ENCODE assay signal across 1 cellular context in the genomic region with DNA sequence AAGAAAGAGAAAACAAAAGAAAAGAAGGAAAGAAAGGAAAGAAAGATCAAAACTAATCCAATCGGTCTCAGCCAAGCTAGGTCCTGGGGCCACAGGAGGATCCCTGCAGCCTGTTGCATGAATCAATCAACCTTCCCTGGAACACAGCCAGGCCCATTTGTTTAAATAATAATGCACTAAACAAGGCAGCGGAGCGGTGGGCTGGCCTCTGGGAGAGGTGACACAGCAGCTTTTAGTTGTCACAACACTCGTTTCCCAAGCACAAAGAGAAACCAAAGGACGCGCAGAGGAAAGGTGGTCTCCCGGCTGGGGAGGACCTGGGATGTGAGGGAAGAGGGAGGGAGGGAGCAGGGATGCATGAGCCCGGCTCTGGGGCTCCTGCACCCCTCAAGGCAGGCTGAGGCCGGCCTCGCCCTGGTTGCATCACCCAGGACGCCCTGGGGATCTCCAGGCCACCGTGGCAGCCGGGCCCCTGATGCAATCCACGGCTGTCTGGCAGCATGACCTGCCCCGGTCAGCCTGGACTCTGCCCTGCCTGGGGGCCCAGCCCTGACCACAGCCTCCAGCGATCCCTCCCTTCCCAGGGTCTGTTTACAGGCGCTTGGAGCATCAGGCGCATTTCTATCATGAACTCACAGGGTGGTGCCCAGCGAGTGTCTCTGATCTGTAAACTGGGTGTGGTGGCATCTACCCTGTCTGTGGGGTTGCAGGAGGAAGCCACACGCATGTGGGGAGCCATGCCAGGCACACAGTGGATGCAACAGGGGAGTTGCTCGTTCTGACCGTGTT.
TF ChIP-seq lines count a peak whose summit lies in the region.

No MANE protein-coding gene starts in this region.

TF ChIP-seq in H1, 55 proteins besides CTCF, POLR2A, EP300 and RAD21:
- TF ChIP-seq JUND (IDR thresholded peaks at IDR 0.05; ENCODE audit: low read length), result peak; percentile 59; the same call in 1 of the 2 replicates
- TF ChIP-seq SRF (IDR thresholded peaks at IDR 0.05; ENCODE audit: low read depth, low read length), result no peak
- TF ChIP-seq TAF1 (IDR thresholded peaks at IDR 0.05; ENCODE audit: low read depth, low read length), result peak; percentile 16; the same call in 1 of the 2 replicates
- TF ChIP-seq ASH2L (IDR thresholded peaks at IDR 0.05; ENCODE audit: low read length), result peak; percentile 70
- TF ChIP-seq, protein P1, sequence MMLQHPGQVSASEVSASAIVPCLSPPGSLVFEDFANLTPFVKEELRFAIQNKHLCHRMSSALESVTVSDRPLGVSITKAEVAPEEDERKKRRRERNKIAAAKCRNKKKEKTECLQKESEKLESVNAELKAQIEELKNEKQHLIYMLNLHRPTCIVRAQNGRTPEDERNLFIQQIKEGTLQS (IDR thresholded peaks at IDR 0.05; ENCODE audit: insufficient read depth, low read depth, low read length), result 0 out of 2 replicates have a peak, but pooled peaks have one; percentile 20
- peak; percentile 83; the same call in 1 of the 2 replicates for TF ChIP-seq BACH1 (IDR thresholded peaks at IDR 0.05; ENCODE audit: low read length)
- TF ChIP-seq TEAD4 (IDR thresholded peaks at IDR 0.05; ENCODE audit: low read depth, low read length), result no peak
- TF ChIP-seq BCL11A (IDR thresholded peaks at IDR 0.05; ENCODE audit: low read depth in 2 of 2, low read length in 2 of 2), result no peak
- peak; percentile 89 for TF ChIP-seq CEBPB (IDR thresholded peaks at IDR 0.05; ENCODE audit: low read depth, low read length)
- peak; percentile 46; the same call in 1 of the 2 replicates for TF ChIP-seq MAFK (IDR thresholded peaks at IDR 0.05; ENCODE audit: low read depth, low read length)
